Comparison of ENCODE assay signal across 18 cellular contexts in genomic region chr1:160658956-160659255, GRCh38. TPM values are rescaled to one million over a fixed set of nuclear protein-coding genes. Genes with fewer than 3 reads are reported as not detected.
"Had no signal": no experiment of that assay in that cellular context is flagged by ENCODE, and none has a peak within 500 bp of the region (broad histone marks: within the 10 kb centered on the region; RNA-seq: fewer than 3 reads in every experiment).

No MANE protein-coding gene starts in this region.

- H3K36me3 Mint-ChIP-seq: stimulated activated memory B cell treated with anti-CD40 and anti-IgM and Interleukin-4, amounts not matched to agents 10 μg/mL and 1 μg/mL and 100 μg/mL, for 72 hours had no signal

- H3K27ac ChIP-seq: neutrophil, thyroid gland had no signal

- H3K4me3 ChIP-seq: lower lobe of right lung, thyroid gland had no signal

- H3K4me3 Mint-ChIP-seq: activated CD4-positive, alpha-beta T cell treated with anti-CD3 and anti-CD28 coated beads, Interleukin-2, amount 10 ng/mL, durations not matched to agents 7 days and 5 days; activated naive CD4-positive, alpha-beta T cell treated with anti-CD3 and anti-CD28 coated beads, Interleukin-2, amount 10 ng/mL, durations not matched to agents 7 days and 5 days; stimulated activated memory B cell treated with anti-CD40 and anti-IgM and Interleukin-4, amounts not matched to agents 10 μg/mL and 1 μg/mL and 100 μg/mL, for 72 hours had no signal

- H3K9me3 ChIP-seq: lower lobe of right lung, neutrophil, thyroid gland had no signal

- ATAC-seq: left colon; stimulated activated memory B cell treated with anti-CD40 and anti-IgM and Interleukin-4, amounts not matched to agents 10 μg/mL and 1 μg/mL and 100 μg/mL, for 72 hours had no signal

- DNase-seq: activated CD4-positive, alpha-beta T cell treated with anti-CD3 and anti-CD28 coated beads, Interleukin-2, amount 10 ng/mL, durations not matched to agents 7 days and 5 days; activated CD4-positive, CD25-positive, alpha-beta regulatory T cell; activated naive CD4-positive, alpha-beta T cell treated with anti-CD3 and anti-CD28 coated beads, Interleukin-2, amount 10 ng/mL, durations not matched to agents 7 days and 5 days; activated T-cell treated with anti-CD3 and anti-CD28 coated beads for 4 hours; dermis blood vessel endothelial cell; left colon; lower lobe of right lung; midbrain; retina; stimulated activated CD4-positive, alpha-beta T cell treated with anti-CD3 and anti-CD28 coated beads, Interleukin-2, amount 100 ng/mL, for 48 hours; thyroid gland had no signal

- H3K36me3 ChIP-seq: lower lobe of right lung, neutrophil, thyroid gland had no signal

- H3K4me1 ChIP-seq: thyroid gland had no signal

- H3K9me3 Mint-ChIP-seq: stimulated activated memory B cell treated with anti-CD40 and anti-IgM and Interleukin-4, amounts not matched to agents 10 μg/mL and 1 μg/mL and 100 μg/mL, for 72 hours had no signal

- H3K27me3 ChIP-seq: neutrophil, thyroid gland had no signal

- H3K27ac Mint-ChIP-seq: activated naive CD4-positive, alpha-beta T cell treated with anti-CD3 and anti-CD28 coated beads, Interleukin-2, amount 10 ng/mL, durations not matched to agents 7 days and 5 days had no signal

- H3K27me3 Mint-ChIP-seq: activated CD4-positive, alpha-beta T cell treated with anti-CD3 and anti-CD28 coated beads, Interleukin-2, amount 10 ng/mL, durations not matched to agents 7 days and 5 days; activated naive CD4-positive, alpha-beta T cell treated with anti-CD3 and anti-CD28 coated beads, Interleukin-2, amount 10 ng/mL, durations not matched to agents 7 days and 5 days; stimulated activated memory B cell treated with anti-CD40 and anti-IgM and Interleukin-4, amounts not matched to agents 10 μg/mL and 1 μg/mL and 100 μg/mL, for 72 hours had no signal

RNA-seq across cellular contexts. Expression of gene SLAMF1, which starts 12.1 kb away (rescaled TPM):
- total RNA-seq: astrocyte, chondrocyte, dermis blood vessel endothelial cell, epithelial cell of proximal tubule, myocyte, skeletal muscle tissue had no signal

RNA-seq across cellular contexts. Expression of gene CD48, which starts 52.7 kb away (rescaled TPM):
- total RNA-seq: astrocyte, chondrocyte, dermis blood vessel endothelial cell, epithelial cell of proximal tubule, myocyte had no signal
